ENCODE assay signal across 15 cellular contexts in genomic region chr11:8773916-8774537, GRCh38.
A peak's percentile ranks its signal among the peaks of the same experiment; 100 is the strongest.
DNase-seq lines count a peak whose midpoint lies in the region; ATAC-seq and TF ChIP-seq lines count a peak whose summit lies in the region.
"Had no signal": no experiment of that assay in that cellular context is flagged by ENCODE, and none has a peak within 500 bp of the region (broad histone marks: within the 10 kb centered on the region; RNA-seq: fewer than 3 reads in every experiment).

No MANE protein-coding gene starts in this region.

- H4K20me1 ChIP-seq in hepatocyte (ENCODE audit: insufficient read depth, poor library complexity, severe bottlenecking) = no peaks in the 10 kb centered on the region

- no peaks in the 10 kb centered on the region for H3K9me2 ChIP-seq in hepatocyte (replicated peaks; ENCODE audit: insufficient read depth)

- peaks cover 45% of the 10 kb centered on the region for H3K79me2 ChIP-seq in hepatocyte

- TF ChIP-seq POLR2A in stomach (IDR thresholded peaks at IDR 0.05) = no peak

- no peak for TF ChIP-seq CTCF in GM13977 (IDR thresholded peaks at IDR 0.05; ENCODE audit: extremely low read depth, insufficient read depth, missing control alignments)
- TF ChIP-seq CTCF in RWPE2 (IDR thresholded peaks at IDR 0.05; ENCODE audit: poor library complexity, severe bottlenecking) = no peak
- no peak for TF ChIP-seq CTCF in hepatocyte (IDR thresholded peaks at IDR 0.05; ENCODE audit: poor library complexity)
- no peak for TF ChIP-seq CTCF in stomach (IDR thresholded peaks at IDR 0.05)

- H3K36me3 ChIP-seq in RWPE2 (ENCODE audit: low read depth) (no peaks in the 10 kb centered on the region; the same call in none of the 2 replicates), hepatocyte (replicated peaks; ENCODE audit: insufficient read depth, low read depth) (no peaks in the 10 kb centered on the region), stomach (no peaks in the 10 kb centered on the region)

- TF ChIP-seq EP300 in stomach (IDR thresholded peaks at IDR 0.05) = no peak

- H3K27me3 ChIP-seq in RWPE2 (ENCODE audit: insufficient read depth, poor library complexity, severe bottlenecking) (no peaks in the 10 kb centered on the region), hepatocyte (no peaks in the 10 kb centered on the region), stomach (no peaks in the 10 kb centered on the region)

- ATAC-seq in RWPE2 (ENCODE audit: low read depth) (peak; percentile 41), GM18868 (IDR thresholded peaks at IDR 0.05; ENCODE audit: unreplicated experiment) (no peak), HG02885 (IDR thresholded peaks at IDR 0.05; ENCODE audit: poor library complexity, unreplicated experiment) (no peak)

- H3K4me2 ChIP-seq in hepatocyte = no peak overlapping the region

- intact Hi-C loops in stomach (cut with DNase I; ENCODE audit: low total_unique reads) = no loop called here

- in situ Hi-C loops in GM13977 (cut with MboI; ENCODE audit: low pct_unique_long_range_greater_than_20kb, low sequenced_read_pairs, unreplicated experiment) = no loop called here

- H3K4me3 ChIP-seq in RWPE2 (ENCODE audit: severe bottlenecking) (no peak overlapping the region), hepatocyte (no peak overlapping the region), stomach (no peak overlapping the region)

- DNase-seq in GM13977 (ENCODE audit: low spot score) (peak; percentile 63), RWPE2 (ENCODE audit: low spot score) (no peak), hepatocyte (ENCODE audit: low spot score) (no peak), stomach (no peak), Ammon's horn (ENCODE audit: low spot score) (no peak)
- DNase-seq: activated B cell treated with CpG ODN at 0.5 μM for 24 hours; activated CD8-positive, alpha-beta memory T cell treated with anti-CD3 and anti-CD28 coated beads, Interleukin-2, amount 50 U/mL, for 4 hours; activated naive CD8-positive, alpha-beta T cell treated with anti-CD3 and anti-CD28 coated beads, Interleukin-2, amount 10 ng/mL, durations not matched to agents 7 days and 5 days; HCEC 1CT; NCI-H1092; NCI-H446 treated with DMSO at 0.1 percent for 48 hours; stimulated activated CD4-positive, alpha-beta T cell treated with anti-CD3 and anti-CD28 coated beads, Interleukin-2, amount 100 ng/mL, for 24 hours; SW 1271 had no signal

- 72% methylated on average over 5 of the region's 5 CpGs for WGBS in hepatocyte (ENCODE audit: low lambda C conversion rate, missing lambda C conversion rate)
- 36 to 46% (median 42%) methylated on average over 5 of the region's 5 CpGs for WGBS in stomach, 5 donors

- no peak overlapping the region for H2AFZ ChIP-seq in hepatocyte

- H3K9me3 ChIP-seq in RWPE2 (ENCODE audit: severe bottlenecking) = no peaks in the 10 kb centered on the region
- no peaks in the 10 kb centered on the region for H3K9me3 ChIP-seq in hepatocyte (ENCODE audit: low read depth)
- no peaks in the 10 kb centered on the region for H3K9me3 ChIP-seq in stomach

- H3K4me1 ChIP-seq in RWPE2 (ENCODE audit: insufficient read depth, poor library complexity, severe bottlenecking) (peaks cover 54% of the 10 kb centered on the region), hepatocyte (ENCODE audit: insufficient read depth) (peaks cover 19% of the 10 kb centered on the region), stomach (peaks cover 51 to 100% (median 81%) of the 10 kb centered on the region in 4 donors)

- peak overlapping the region; percentile 78 for H3K27ac ChIP-seq in RWPE2 (ENCODE audit: poor library complexity, severe bottlenecking)
- H3K27ac ChIP-seq in hepatocyte = peak overlapping the region; percentile 54
- H3K27ac ChIP-seq in stomach = peak overlapping the region; percentile 33 to 86 (median 81)
